1 cellular context compared by ENCODE assay signal in genomic region chrX:104270212-104270611, GRCh38.
TF ChIP-seq lines count a peak whose summit lies in the region.

No MANE protein-coding gene starts in this region.

TF ChIP-seq in GM23338, 12 proteins besides CTCF, POLR2A, EP300 and RAD21 (continued from another document):
- TF ChIP-seq, protein P1, sequence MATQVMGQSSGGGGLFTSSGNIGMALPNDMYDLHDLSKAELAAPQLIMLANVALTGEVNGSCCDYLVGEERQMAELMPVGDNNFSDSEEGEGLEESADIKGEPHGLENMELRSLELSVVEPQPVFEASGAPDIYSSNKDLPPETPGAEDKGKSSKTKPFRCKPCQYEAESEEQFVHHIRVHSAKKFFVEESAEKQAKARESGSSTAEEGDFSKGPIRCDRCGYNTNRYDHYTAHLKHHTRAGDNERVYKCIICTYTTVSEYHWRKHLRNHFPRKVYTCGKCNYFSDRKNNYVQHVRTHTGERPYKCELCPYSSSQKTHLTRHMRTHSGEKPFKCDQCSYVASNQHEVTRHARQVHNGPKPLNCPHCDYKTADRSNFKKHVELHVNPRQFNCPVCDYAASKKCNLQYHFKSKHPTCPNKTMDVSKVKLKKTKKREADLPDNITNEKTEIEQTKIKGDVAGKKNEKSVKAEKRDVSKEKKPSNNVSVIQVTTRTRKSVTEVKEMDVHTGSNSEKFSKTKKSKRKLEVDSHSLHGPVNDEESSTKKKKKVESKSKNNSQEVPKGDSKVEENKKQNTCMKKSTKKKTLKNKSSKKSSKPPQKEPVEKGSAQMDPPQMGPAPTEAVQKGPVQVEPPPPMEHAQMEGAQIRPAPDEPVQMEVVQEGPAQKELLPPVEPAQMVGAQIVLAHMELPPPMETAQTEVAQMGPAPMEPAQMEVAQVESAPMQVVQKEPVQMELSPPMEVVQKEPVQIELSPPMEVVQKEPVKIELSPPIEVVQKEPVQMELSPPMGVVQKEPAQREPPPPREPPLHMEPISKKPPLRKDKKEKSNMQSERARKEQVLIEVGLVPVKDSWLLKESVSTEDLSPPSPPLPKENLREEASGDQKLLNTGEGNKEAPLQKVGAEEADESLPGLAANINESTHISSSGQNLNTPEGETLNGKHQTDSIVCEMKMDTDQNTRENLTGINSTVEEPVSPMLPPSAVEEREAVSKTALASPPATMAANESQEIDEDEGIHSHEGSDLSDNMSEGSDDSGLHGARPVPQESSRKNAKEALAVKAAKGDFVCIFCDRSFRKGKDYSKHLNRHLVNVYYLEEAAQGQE (IDR thresholded peaks at IDR 0.05; ENCODE audit: unreplicated experiment) = no peak
- TF ChIP-seq, protein P2, sequence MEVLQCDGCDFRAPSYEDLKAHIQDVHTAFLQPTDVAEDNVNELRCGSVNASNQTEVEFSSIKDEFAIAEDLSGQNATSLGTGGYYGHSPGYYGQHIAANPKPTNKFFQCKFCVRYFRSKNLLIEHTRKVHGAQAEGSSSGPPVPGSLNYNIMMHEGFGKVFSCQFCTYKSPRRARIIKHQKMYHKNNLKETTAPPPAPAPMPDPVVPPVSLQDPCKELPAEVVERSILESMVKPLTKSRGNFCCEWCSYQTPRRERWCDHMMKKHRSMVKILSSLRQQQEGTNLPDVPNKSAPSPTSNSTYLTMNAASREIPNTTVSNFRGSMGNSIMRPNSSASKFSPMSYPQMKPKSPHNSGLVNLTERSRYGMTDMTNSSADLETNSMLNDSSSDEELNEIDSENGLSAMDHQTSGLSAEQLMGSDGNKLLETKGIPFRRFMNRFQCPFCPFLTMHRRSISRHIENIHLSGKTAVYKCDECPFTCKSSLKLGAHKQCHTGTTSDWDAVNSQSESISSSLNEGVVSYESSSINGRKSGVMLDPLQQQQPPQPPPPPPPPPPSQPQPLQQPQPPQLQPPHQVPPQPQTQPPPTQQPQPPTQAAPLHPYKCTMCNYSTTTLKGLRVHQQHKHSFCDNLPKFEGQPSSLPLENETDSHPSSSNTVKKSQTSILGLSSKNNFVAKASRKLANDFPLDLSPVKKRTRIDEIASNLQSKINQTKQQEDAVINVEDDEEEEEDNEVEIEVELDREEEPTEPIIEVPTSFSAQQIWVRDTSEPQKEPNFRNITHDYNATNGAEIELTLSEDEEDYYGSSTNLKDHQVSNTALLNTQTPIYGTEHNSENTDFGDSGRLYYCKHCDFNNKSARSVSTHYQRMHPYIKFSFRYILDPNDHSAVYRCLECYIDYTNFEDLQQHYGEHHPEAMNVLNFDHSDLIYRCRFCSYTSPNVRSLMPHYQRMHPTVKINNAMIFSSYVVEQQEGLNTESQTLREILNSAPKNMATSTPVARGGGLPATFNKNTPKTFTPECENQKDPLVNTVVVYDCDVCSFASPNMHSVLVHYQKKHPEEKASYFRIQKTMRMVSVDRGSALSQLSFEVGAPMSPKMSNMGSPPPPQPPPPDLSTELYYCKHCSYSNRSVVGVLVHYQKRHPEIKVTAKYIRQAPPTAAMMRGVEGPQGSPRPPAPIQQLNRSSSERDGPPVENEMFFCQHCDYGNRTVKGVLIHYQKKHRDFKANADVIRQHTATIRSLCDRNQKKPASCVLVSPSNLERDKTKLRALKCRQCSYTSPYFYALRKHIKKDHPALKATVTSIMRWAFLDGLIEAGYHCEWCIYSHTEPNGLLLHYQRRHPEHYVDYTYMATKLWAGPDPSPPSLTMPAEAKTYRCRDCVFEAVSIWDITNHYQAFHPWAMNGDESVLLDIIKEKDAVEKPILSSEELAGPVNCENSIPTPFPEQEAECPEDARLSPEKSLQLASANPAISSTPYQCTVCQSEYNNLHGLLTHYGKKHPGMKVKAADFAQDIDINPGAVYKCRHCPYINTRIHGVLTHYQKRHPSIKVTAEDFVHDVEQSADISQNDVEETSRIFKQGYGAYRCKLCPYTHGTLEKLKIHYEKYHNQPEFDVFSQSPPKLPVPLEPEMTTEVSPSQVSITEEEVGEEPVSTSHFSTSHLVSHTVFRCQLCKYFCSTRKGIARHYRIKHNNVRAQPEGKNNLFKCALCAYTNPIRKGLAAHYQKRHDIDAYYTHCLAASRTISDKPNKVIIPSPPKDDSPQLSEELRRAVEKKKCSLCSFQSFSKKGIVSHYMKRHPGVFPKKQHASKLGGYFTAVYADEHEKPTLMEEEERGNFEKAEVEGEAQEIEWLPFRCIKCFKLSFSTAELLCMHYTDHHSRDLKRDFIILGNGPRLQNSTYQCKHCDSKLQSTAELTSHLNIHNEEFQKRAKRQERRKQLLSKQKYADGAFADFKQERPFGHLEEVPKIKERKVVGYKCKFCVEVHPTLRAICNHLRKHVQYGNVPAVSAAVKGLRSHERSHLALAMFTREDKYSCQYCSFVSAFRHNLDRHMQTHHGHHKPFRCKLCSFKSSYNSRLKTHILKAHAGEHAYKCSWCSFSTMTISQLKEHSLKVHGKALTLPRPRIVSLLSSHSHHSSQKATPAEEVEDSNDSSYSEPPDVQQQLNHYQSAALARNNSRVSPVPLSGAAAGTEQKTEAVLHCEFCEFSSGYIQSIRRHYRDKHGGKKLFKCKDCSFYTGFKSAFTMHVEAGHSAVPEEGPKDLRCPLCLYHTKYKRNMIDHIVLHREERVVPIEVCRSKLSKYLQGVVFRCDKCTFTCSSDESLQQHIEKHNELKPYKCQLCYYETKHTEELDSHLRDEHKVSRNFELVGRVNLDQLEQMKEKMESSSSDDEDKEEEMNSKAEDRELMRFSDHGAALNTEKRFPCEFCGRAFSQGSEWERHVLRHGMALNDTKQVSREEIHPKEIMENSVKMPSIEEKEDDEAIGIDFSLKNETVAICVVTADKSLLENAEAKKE (CRISPR knock-in tag; IDR thresholded peaks at IDR 0.05) = no peak
- TF ChIP-seq JUNB (IDR thresholded peaks at IDR 0.05; ENCODE audit: unreplicated experiment) = no peak
- no peak for TF ChIP-seq STAT1 (IDR thresholded peaks at IDR 0.05; ENCODE audit: unreplicated experiment)
- no peak for TF ChIP-seq ETS1 (IDR thresholded peaks at IDR 0.05)
- no peak for TF ChIP-seq ZNF331 (CRISPR knock-in tag; IDR thresholded peaks at IDR 0.05; ENCODE audit: low read depth)
- no peak for TF ChIP-seq NANOG (IDR thresholded peaks at IDR 0.05; ENCODE audit: borderline replicate concordance)
